23 cellular contexts compared by ENCODE assay signal in genomic region chr16:1620391-1620790, GRCh38. TPM values are rescaled to one million over a fixed set of nuclear protein-coding genes. Genes with fewer than 3 reads are reported as not detected.
DNase-seq lines count a peak whose midpoint lies in the region; ATAC-seq lines count a peak whose summit lies in the region.
"Had no signal": no experiment of that assay in that cellular context is flagged by ENCODE, and none has a peak within 500 bp of the region (broad histone marks: within the 10 kb centered on the region; RNA-seq: fewer than 3 reads in every experiment).

No MANE protein-coding gene starts in this region.

- CTCF ChIA-PET in activated naive CD4-positive, alpha-beta T cell treated with anti-CD3 and anti-CD28 coated beads, Interleukin-2, amount 10 ng/mL, durations not matched to agents 7 days and 5 days (lab: Charles Lee), result no interaction called here

- H3K4me3 Mint-ChIP-seq in activated naive CD4-positive, alpha-beta T cell treated with anti-CD3 and anti-CD28 coated beads, Interleukin-2, amount 10 ng/mL, durations not matched to agents 7 days and 5 days, result no peak overlapping the region
- H3K4me3 Mint-ChIP-seq in T-helper 2 cell treated with Interferon-gamma antibody and Interleukin-4, amounts not matched to agents 5 μg/mL and 100 μg/mL, for 36 hours, result no peak overlapping the region
- no peak overlapping the region for H3K4me3 Mint-ChIP-seq in stimulated activated memory B cell treated with anti-CD40 and anti-IgM and Interleukin-4, amounts not matched to agents 10 μg/mL and 1 μg/mL and 100 μg/mL, for 72 hours
- H3K4me3 Mint-ChIP-seq: activated naive CD4-positive, alpha-beta T cell treated with anti-CD3 and anti-CD28 coated beads, Interleukin-2, amount 50 U/mL, for 24 hours; activated T-helper 1 cell treated with anti-CD3 and anti-CD28 coated beads, Interleukin-12 subunit alpha, Interleukin-12 subunit beta, Interleukin-2, Interleukin-4 antibody, amounts not matched to agents 30 ng/mL and 10 ng/mL and 1 ng/mL, durations not matched to agents 14 hours and 24 hours and 36 hours; dendritic cell treated with granulocyte-macrophage colony-stimulating factor and Interleukin-4, amounts not matched to agents 40 ng/mL and 50 ng/mL, for 4 days; immature natural killer cell; stimulated activated naive B cell treated with anti-CD40 and anti-IgM and Interleukin-4, amounts not matched to agents 10 μg/mL and 1 μg/mL and 100 μg/mL, for 72 hours had no signal

- peak in 1 of 2 donors; percentile 6 for DNase-seq in activated naive CD4-positive, alpha-beta T cell treated with anti-CD3 and anti-CD28 coated beads, Interleukin-2, amount 50 U/mL, for 72 hours (ENCODE audit: low spot score in 2 of 2)
- no peak for DNase-seq in activated naive CD4-positive, alpha-beta T cell treated with anti-CD3 and anti-CD28 coated beads, Interleukin-2, amount 10 ng/mL, durations not matched to agents 7 days and 5 days
- DNase-seq in T-helper 2 cell treated with Interferon-gamma antibody and Interleukin-4, amounts not matched to agents 5 μg/mL and 100 μg/mL, for 36 hours (ENCODE audit: low spot score), result peak; percentile 6
- DNase-seq: Caco-2; central memory CD4-positive, alpha-beta T cell; gastrocnemius medialis; immature natural killer cell; NCI-H1436; NCI-H2107; NCI-H446 treated with DMSO at 0.1 percent for 48 hours; retina; small intestine; stimulated activated naive B cell treated with anti-CD40 and anti-IgM and Interleukin-4, amounts not matched to agents 10 μg/mL and 1 μg/mL and 100 μg/mL, for 72 hours; T1000 had no signal

- no peak overlapping the region for H3K27ac Mint-ChIP-seq in activated naive CD4-positive, alpha-beta T cell treated with anti-CD3 and anti-CD28 coated beads, Interleukin-2, amount 50 U/mL, for 72 hours
- no peak overlapping the region for H3K27ac Mint-ChIP-seq in activated naive CD4-positive, alpha-beta T cell treated with anti-CD3 and anti-CD28 coated beads, Interleukin-2, amount 10 ng/mL, durations not matched to agents 7 days and 5 days
- H3K27ac Mint-ChIP-seq in T-helper 2 cell treated with Interferon-gamma antibody and Interleukin-4, amounts not matched to agents 5 μg/mL and 100 μg/mL, for 36 hours, result no peak overlapping the region
- no peak overlapping the region for H3K27ac Mint-ChIP-seq in stimulated activated memory B cell treated with anti-CD40 and anti-IgM and Interleukin-4, amounts not matched to agents 10 μg/mL and 1 μg/mL and 100 μg/mL, for 72 hours
- H3K27ac Mint-ChIP-seq: activated naive CD4-positive, alpha-beta T cell treated with anti-CD3 and anti-CD28 coated beads, Interleukin-2, amount 50 U/mL, for 24 hours; dendritic cell treated with granulocyte-macrophage colony-stimulating factor and Interleukin-4, amounts not matched to agents 40 ng/mL and 50 ng/mL, for 4 days; immature natural killer cell had no signal

- ATAC-seq in activated naive CD4-positive, alpha-beta T cell treated with anti-CD3 and anti-CD28 coated beads, Interleukin-2, amount 50 U/mL, for 72 hours, result peak; percentile 81 to 88
- ATAC-seq in GM19025 (IDR thresholded peaks at IDR 0.05; ENCODE audit: low read depth, unreplicated experiment), result peak; percentile 48
- ATAC-seq in stimulated activated memory B cell treated with anti-CD40 and anti-IgM and Interleukin-4, amounts not matched to agents 10 μg/mL and 1 μg/mL and 100 μg/mL, for 72 hours, result peak; percentile 57
- no peak for ATAC-seq in GM21825 (IDR thresholded peaks at IDR 0.05; ENCODE audit: unreplicated experiment)
- ATAC-seq in GM18858 (IDR thresholded peaks at IDR 0.05; ENCODE audit: unreplicated experiment), result no peak
- no peak for ATAC-seq in GM18502 (IDR thresholded peaks at IDR 0.05; ENCODE audit: poor library complexity, unreplicated experiment)
- ATAC-seq: gastrocnemius medialis, left lung had no signal

- H3K9me3 Mint-ChIP-seq in activated naive CD4-positive, alpha-beta T cell treated with anti-CD3 and anti-CD28 coated beads, Interleukin-2, amount 50 U/mL, for 72 hours, result no peaks in the 10 kb centered on the region
- no peaks in the 10 kb centered on the region for H3K9me3 Mint-ChIP-seq in activated naive CD4-positive, alpha-beta T cell treated with anti-CD3 and anti-CD28 coated beads, Interleukin-2, amount 10 ng/mL, durations not matched to agents 7 days and 5 days
- H3K9me3 Mint-ChIP-seq in T-helper 2 cell treated with Interferon-gamma antibody and Interleukin-4, amounts not matched to agents 5 μg/mL and 100 μg/mL, for 36 hours, result no peaks in the 10 kb centered on the region
- H3K9me3 Mint-ChIP-seq in stimulated activated memory B cell treated with anti-CD40 and anti-IgM and Interleukin-4, amounts not matched to agents 10 μg/mL and 1 μg/mL and 100 μg/mL, for 72 hours, result no peaks in the 10 kb centered on the region
- H3K9me3 Mint-ChIP-seq: activated naive CD4-positive, alpha-beta T cell treated with anti-CD3 and anti-CD28 coated beads, Interleukin-2, amount 50 U/mL, for 24 hours; activated T-helper 1 cell treated with anti-CD3 and anti-CD28 coated beads, Interleukin-12 subunit alpha, Interleukin-12 subunit beta, Interleukin-2, Interleukin-4 antibody, amounts not matched to agents 30 ng/mL and 10 ng/mL and 1 ng/mL, durations not matched to agents 14 hours and 24 hours and 36 hours; dendritic cell treated with granulocyte-macrophage colony-stimulating factor and Interleukin-4, amounts not matched to agents 40 ng/mL and 50 ng/mL, for 4 days; immature natural killer cell; stimulated activated naive B cell treated with anti-CD40 and anti-IgM and Interleukin-4, amounts not matched to agents 10 μg/mL and 1 μg/mL and 100 μg/mL, for 72 hours had no signal

- peaks cover 23% of the 10 kb centered on the region for H3K4me1 Mint-ChIP-seq in activated naive CD4-positive, alpha-beta T cell treated with anti-CD3 and anti-CD28 coated beads, Interleukin-2, amount 10 ng/mL, durations not matched to agents 7 days and 5 days
- peaks cover 29% of the 10 kb centered on the region for H3K4me1 Mint-ChIP-seq in T-helper 2 cell treated with Interferon-gamma antibody and Interleukin-4, amounts not matched to agents 5 μg/mL and 100 μg/mL, for 36 hours (ENCODE audit: low read depth)
- peaks cover 33% of the 10 kb centered on the region for H3K4me1 Mint-ChIP-seq in stimulated activated memory B cell treated with anti-CD40 and anti-IgM and Interleukin-4, amounts not matched to agents 10 μg/mL and 1 μg/mL and 100 μg/mL, for 72 hours

- H3K27me3 Mint-ChIP-seq in activated naive CD4-positive, alpha-beta T cell treated with anti-CD3 and anti-CD28 coated beads, Interleukin-2, amount 10 ng/mL, durations not matched to agents 7 days and 5 days, result no peaks in the 10 kb centered on the region
- H3K27me3 Mint-ChIP-seq in T-helper 2 cell treated with Interferon-gamma antibody and Interleukin-4, amounts not matched to agents 5 μg/mL and 100 μg/mL, for 36 hours (ENCODE audit: low read depth), result no peaks in the 10 kb centered on the region
- peaks cover 2% of the 10 kb centered on the region for H3K27me3 Mint-ChIP-seq in stimulated activated memory B cell treated with anti-CD40 and anti-IgM and Interleukin-4, amounts not matched to agents 10 μg/mL and 1 μg/mL and 100 μg/mL, for 72 hours
- H3K27me3 Mint-ChIP-seq: activated naive CD4-positive, alpha-beta T cell treated with anti-CD3 and anti-CD28 coated beads, Interleukin-2, amount 50 U/mL, for 24 hours; stimulated activated naive B cell treated with anti-CD40 and anti-IgM and Interleukin-4, amounts not matched to agents 10 μg/mL and 1 μg/mL and 100 μg/mL, for 72 hours had no signal

- H3K36me3 Mint-ChIP-seq in activated naive CD4-positive, alpha-beta T cell treated with anti-CD3 and anti-CD28 coated beads, Interleukin-2, amount 50 U/mL, for 72 hours, result peaks cover 0 to 5% of the 10 kb centered on the region in 2 donors
- H3K36me3 Mint-ChIP-seq in activated naive CD4-positive, alpha-beta T cell treated with anti-CD3 and anti-CD28 coated beads, Interleukin-2, amount 10 ng/mL, durations not matched to agents 7 days and 5 days, result peaks cover 38% of the 10 kb centered on the region
- peaks cover 33% of the 10 kb centered on the region for H3K36me3 Mint-ChIP-seq in T-helper 2 cell treated with Interferon-gamma antibody and Interleukin-4, amounts not matched to agents 5 μg/mL and 100 μg/mL, for 36 hours (ENCODE audit: low read depth)
- H3K36me3 Mint-ChIP-seq in stimulated activated memory B cell treated with anti-CD40 and anti-IgM and Interleukin-4, amounts not matched to agents 10 μg/mL and 1 μg/mL and 100 μg/mL, for 72 hours, result peaks cover 45% of the 10 kb centered on the region

RNA-seq across cellular contexts. Expression of gene CRAMP1, which starts 8.2 kb away (rescaled TPM):
- 10 to 100 TPM; 16.5 to 19.5 TPM for total RNA-seq in activated naive CD4-positive, alpha-beta T cell treated with anti-CD3 and anti-CD28 coated beads, Interleukin-2, amount 50 U/mL, for 72 hours

RNA-seq across cellular contexts. Expression of gene IFT140, which starts 8.5 kb away (rescaled TPM):
- total RNA-seq in activated naive CD4-positive, alpha-beta T cell treated with anti-CD3 and anti-CD28 coated beads, Interleukin-2, amount 50 U/mL, for 72 hours, result 10 to 100 TPM; 16.0 to 17.1 TPM

RNA-seq across cellular contexts. Expression of gene JPT2, which starts 57.7 kb away (rescaled TPM):
- total RNA-seq in activated naive CD4-positive, alpha-beta T cell treated with anti-CD3 and anti-CD28 coated beads, Interleukin-2, amount 50 U/mL, for 72 hours, result 10 to 100 TPM; 66.5 to 74.8 TPM

Comparison
In these comparisons a context has a peak if more than half of its experiments do, and no peak if none do; other contexts are left out.
1. ATAC-seq: peak in activated naive CD4-positive, alpha-beta T cell treated with anti-CD3 and anti-CD28 coated beads, Interleukin-2, amount 50 U/mL, for 72 hours (2 of 2), GM19025 (single experiment) and stimulated activated memory B cell treated with anti-CD40 and anti-IgM and Interleukin-4, amounts not matched to agents 10 μg/mL and 1 μg/mL and 100 μg/mL, for 72 hours (single experiment); none in GM21825 (single experiment), GM18858 (single experiment) and GM18502 (single experiment).